ENCODE assay signal across 8 cellular contexts in the genomic region with DNA sequence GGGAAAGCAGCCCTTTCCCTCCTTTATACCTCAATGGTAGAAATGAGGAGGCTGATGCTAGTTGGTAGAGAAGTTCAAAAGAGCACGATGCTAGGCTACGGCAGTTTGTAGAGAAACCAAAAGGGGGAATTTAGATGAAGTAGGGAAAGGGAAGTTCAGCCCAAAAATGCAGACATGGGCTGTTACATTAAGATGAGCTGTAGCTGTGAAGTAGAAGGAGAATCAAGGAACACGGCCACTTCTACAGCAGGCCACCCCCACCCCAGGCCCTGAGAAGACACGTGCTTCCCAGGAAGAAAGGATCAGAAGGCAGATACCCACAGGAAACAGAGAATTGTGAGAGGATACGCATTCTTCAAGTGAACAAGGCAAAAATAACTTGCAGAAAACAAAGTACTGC. TPM values are rescaled to one million over a fixed set of nuclear protein-coding genes. Genes with fewer than 3 reads are reported as not detected.
DNase-seq lines count a peak whose midpoint lies in the region; ATAC-seq and TF ChIP-seq lines count a peak whose summit lies in the region.
"Had no signal": no experiment of that assay in that cellular context is flagged by ENCODE, and none has a peak within 500 bp of the region (broad histone marks: within the 10 kb centered on the region; RNA-seq: fewer than 3 reads in every experiment).

No MANE protein-coding gene starts in this region.

- H3K9me3 ChIP-seq in PC-3 (ENCODE audit: low read length), result no peaks in the 10 kb centered on the region
- H3K9me3 ChIP-seq in gastroesophageal sphincter, result no peaks in the 10 kb centered on the region
- no peaks in the 10 kb centered on the region for H3K9me3 ChIP-seq in gastrocnemius medialis
- H3K9me3 ChIP-seq: Peyer's patch had no signal

- no peak for DNase-seq in GM23338 (ENCODE audit: low spot score)
- DNase-seq in PC-3, result no peak
- peak in 1 of 2 donors; percentile 19 for DNase-seq in gastrocnemius medialis
- no peak for DNase-seq in COLO829 (ENCODE audit: low spot score)
- no peak for DNase-seq in NCI-H2196 (lab: John Stamatoyannopoulos, UW; ENCODE audit: unreplicated experiment)

- whole genome bisulfite sequencing in gastroesophageal sphincter (ENCODE audit: low coverage in 1 of 2), 2 donors, result 80 to 89% methylated on average over 3 to 4 of the region's 5 CpGs

- TF ChIP-seq EP300 in gastroesophageal sphincter (IDR thresholded peaks at IDR 0.05), result no peak

- peaks cover 18% of the 10 kb centered on the region; the same call in 1 of the 2 replicates for H3K27me3 ChIP-seq in GM23338 (ENCODE audit: insufficient read depth)
- H3K27me3 ChIP-seq in PC-3 (ENCODE audit: low read length), result no peaks in the 10 kb centered on the region
- H3K27me3 ChIP-seq in gastroesophageal sphincter, result no peaks in the 10 kb centered on the region
- H3K27me3 ChIP-seq in gastrocnemius medialis, result no peaks in the 10 kb centered on the region
- H3K27me3 ChIP-seq: Peyer's patch had no signal

- no peak overlapping the region for H3K27ac Mint-ChIP-seq in GM23338

- no peak overlapping the region for H3K9ac ChIP-seq in PC-3 (ENCODE audit: low read length)

- H3K9me3 Mint-ChIP-seq in GM23338, result peaks cover 9% of the 10 kb centered on the region; the same call in 2 of the 3 replicates

- no peaks in the 10 kb centered on the region for H4K20me1 ChIP-seq in GM23338 (replicated peaks; ENCODE audit: insufficient read depth)
- H4K20me1 ChIP-seq in PC-3 (ENCODE audit: low read length), result no peaks in the 10 kb centered on the region

- TF ChIP-seq POLR2A in gastroesophageal sphincter (IDR thresholded peaks at IDR 0.05) (no peak), gastrocnemius medialis (IDR thresholded peaks at IDR 0.05) (no peak)

- POLR2A ChIA-PET in PC-3 (lab: Charles Lee; ENCODE audit: unreplicated experiment), result interaction anchor here (0.6 kb wide), 1 partner anchor 389 kb away, joined by 3 read pairs; no protein-coding TSS in a partner anchor

- H2AFZ ChIP-seq in GM23338 (peak overlapping the region; percentile 58), PC-3 (ENCODE audit: low read length) (peak overlapping the region; percentile 99)

- H3K27ac ChIP-seq in GM23338 (ENCODE audit: low read depth) (no peak overlapping the region), PC-3 (ENCODE audit: low read length) (no peak overlapping the region), gastroesophageal sphincter (peak overlapping the region in 3 of 4 donors; percentile 93 to 95 (median 95)), gastrocnemius medialis (peak overlapping the region; percentile 26 to 87 (median 86))

- H3K9me2 ChIP-seq in GM23338 (ENCODE audit: insufficient read depth), result no peaks in the 10 kb centered on the region
- H3K9me2 ChIP-seq in PC-3 (replicated peaks; ENCODE audit: low read length), result no peaks in the 10 kb centered on the region

- H3K4me3 ChIP-seq in GM23338 (no peak overlapping the region), PC-3 (ENCODE audit: low read length) (no peak overlapping the region), gastroesophageal sphincter (no peak overlapping the region), gastrocnemius medialis (peak overlapping the region in 1 of 4 donors; percentile 98)

- H3F3A ChIP-seq in GM23338 (replicated peaks; ENCODE audit: low read depth) (0 out of 2 replicates have a peak, but pooled peaks cover 6% of the 10 kb centered on the region), PC-3 (ENCODE audit: low read length, unreplicated experiment) (no peaks in the 10 kb centered on the region)

- intact Hi-C loops in PC-3 (cut with micrococcal nuclease), result loop anchor here (5.0 kb wide), 1 partner anchor 286 kb away; no protein-coding TSS in a partner anchor
- intact Hi-C loops in gastrocnemius medialis (cut with DNase I; ENCODE audit: low total_unique reads), result loop anchor here (2.0 to 5.0 kb wide), 2 partner anchors 221 to 294 kb away; partner anchors contain the start of gene FAM162A

- in situ Hi-C loops in gastrocnemius medialis (cut with MboI; ENCODE audit: low sequenced_read_pairs in 4 of 4), result loop anchor here (5.0 to 25.0 kb wide), 6 partner anchors 116 to 1141 kb away; partner anchors contain the start of genes POLQ (in 2 of the 4), DTX3L (in 1 of the 4) and PARP9 (in 1 of the 4)

- no peaks in the 10 kb centered on the region for H3K36me3 ChIP-seq in GM23338 (ENCODE audit: insufficient read depth)
- no peaks in the 10 kb centered on the region for H3K36me3 ChIP-seq in PC-3 (ENCODE audit: low read depth, low read length)
- no peaks in the 10 kb centered on the region for H3K36me3 ChIP-seq in gastroesophageal sphincter
- no peaks in the 10 kb centered on the region for H3K36me3 ChIP-seq in gastrocnemius medialis
- H3K36me3 ChIP-seq: Peyer's patch had no signal

- H3K4me1 ChIP-seq in GM23338 (ENCODE audit: insufficient read depth), result peaks cover 15% of the 10 kb centered on the region
- H3K4me1 ChIP-seq in PC-3 (ENCODE audit: insufficient read depth, low read length), result peaks cover 23% of the 10 kb centered on the region
- peaks cover 0 to 45% (median 12%) of the 10 kb centered on the region in 3 donors for H3K4me1 ChIP-seq in gastroesophageal sphincter
- H3K4me1 ChIP-seq in gastrocnemius medialis, result peaks cover 21% of the 10 kb centered on the region in 2 donors

- H3K4me3 Mint-ChIP-seq in GM23338, result no peak overlapping the region

- peaks cover 22% of the 10 kb centered on the region for H3K4me1 Mint-ChIP-seq in GM23338

- H3K27me3 Mint-ChIP-seq in GM23338 (ENCODE audit: insufficient read depth, low read depth, poor library complexity), result peaks cover 11% of the 10 kb centered on the region

- no TSS peak for BruUV-seq in PC-3 (replicated peaks; lab: Mats Ljungman, UMichigan)

- H3K36me3 Mint-ChIP-seq in GM23338 (ENCODE audit: low read depth), result peaks cover 3% of the 10 kb centered on the region; the same call in 2 of the 3 replicates

- H3K79me2 ChIP-seq in GM23338 (replicated peaks; ENCODE audit: insufficient read depth), result no peaks in the 10 kb centered on the region; the same call in 1 of the 2 replicates
- peaks cover 14% of the 10 kb centered on the region for H3K79me2 ChIP-seq in PC-3 (ENCODE audit: low read length)

- ATAC-seq in GM23338, result no peak
- no peak for ATAC-seq in PC-3
- no peak for ATAC-seq in gastroesophageal sphincter
- no peak for ATAC-seq in gastrocnemius medialis
- no peak for ATAC-seq in HG02678 (IDR thresholded peaks at IDR 0.05; ENCODE audit: unreplicated experiment)

- TF ChIP-seq CTCF in GM23338 (conservative IDR thresholded peaks at IDR 0.05; ENCODE audit: low read depth in 2 of 2) (no peak), PC-3 (conservative IDR thresholded peaks at IDR 0.05; ENCODE audit: low read depth, low read length) (no peak), gastroesophageal sphincter (IDR thresholded peaks at IDR 0.05) (no peak), gastrocnemius medialis (IDR thresholded peaks at IDR 0.05 in 4 of 5, conservative IDR thresholded peaks at IDR 0.05 in 1 of 5) (no peak)

- no peak overlapping the region for H3K4me2 ChIP-seq in GM23338
- no peak overlapping the region; the same call in 1 of the 2 replicates for H3K4me2 ChIP-seq in PC-3 (ENCODE audit: low read length)

- CTCF ChIA-PET in PC-3 (lab: Charles Lee), result interaction anchor here (0.5 to 1.5 kb wide), 3 partner anchors 114 to 286 kb away, joined by 3 read pairs; partner anchors contain the start of genes DTX3L and PARP9

TF ChIP-seq in GM23338, 12 proteins besides CTCF, POLR2A, EP300 and RAD21 (continues in another document):
- TF ChIP-seq STAT1 (IDR thresholded peaks at IDR 0.05; ENCODE audit: unreplicated experiment) (no peak), JUNB (IDR thresholded peaks at IDR 0.05; ENCODE audit: unreplicated experiment) (no peak)

RNA-seq across cellular contexts. Expression of gene PARP14, which starts 2.1 kb away (rescaled TPM):
- 25.4 and 26.0 TPM in 2 replicates for total RNA-seq in GM23338 (2014; rRNA removed; shearing (Covaris generic))
- polyA plus RNA-seq in GM23338 (2016; fragmentation: Nextera tagmentation; extraction: Ambion mirVana), result 7.8 and 8.7 TPM in 2 replicates
- 20.8 and 21.8 TPM in 2 replicates for total RNA-seq in PC-3 (2014; rRNA removed)
- 10 to 100 TPM; 25.0 to 59.0 (median 35.0) TPM for total RNA-seq in gastroesophageal sphincter
- total RNA-seq in gastrocnemius medialis, result 10 to 100 TPM in 3 of 4 donors, 1 to 10 TPM in 1; 6.0 to 12.3 (median 10.5) TPM

Comparison
In these comparisons a context has a peak if more than half of its experiments do, and no peak if none do; other contexts are left out.
1. H3K27ac ChIP-seq: peak in gastroesophageal sphincter (3 of 4) and gastrocnemius medialis (4 of 4); none in GM23338 (single experiment) and PC-3 (single experiment).